15 cellular contexts compared by ENCODE assay signal in the genomic region with DNA sequence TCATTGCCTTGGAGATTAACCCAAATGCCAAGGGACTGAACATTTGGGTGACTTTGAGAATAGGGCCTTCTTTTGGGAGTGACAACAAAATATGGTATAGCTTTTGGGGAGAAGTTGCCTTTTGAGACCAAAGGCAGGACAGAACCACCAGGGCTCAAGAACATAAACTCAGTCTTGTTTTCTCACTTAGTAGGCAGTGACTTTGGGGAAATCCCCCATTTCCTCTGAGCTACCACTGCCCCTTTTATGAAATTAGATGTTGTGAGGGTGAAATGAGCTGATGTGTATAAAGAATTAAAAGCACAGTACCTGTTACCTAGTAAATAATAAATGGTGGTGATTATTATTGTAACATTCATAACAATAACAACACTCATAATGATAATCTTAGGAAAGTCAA. TPM values are rescaled to one million over a fixed set of nuclear protein-coding genes. Genes with fewer than 3 reads are reported as not detected.
A peak's percentile ranks its signal among the peaks of the same experiment; 100 is the strongest.
DNase-seq lines count a peak whose midpoint lies in the region; ATAC-seq and FAIRE-seq lines count a peak whose summit lies in the region.
"Had no signal": no experiment of that assay in that cellular context is flagged by ENCODE, and none has a peak within 500 bp of the region (broad histone marks: within the 10 kb centered on the region; RNA-seq: fewer than 3 reads in every experiment).

No MANE protein-coding gene starts in this region.

- CTCF ChIA-PET in activated CD4-positive, alpha-beta memory T cell treated with anti-CD3 and anti-CD28 coated beads for 36 hours (lab: Charles Lee) = interaction anchor here (1.2 kb wide), 1 partner anchor 132 kb away, joined by 3 read pairs; no protein-coding TSS in a partner anchor

- POLR2A ChIA-PET in activated CD4-positive, alpha-beta memory T cell treated with anti-CD3 and anti-CD28 coated beads for 36 hours (lab: Charles Lee) = no interaction called here

- intact Hi-C loops in activated CD4-positive, alpha-beta memory T cell treated with anti-CD3 and anti-CD28 coated beads for 36 hours (cut with micrococcal nuclease) = loop anchor here (5.0 kb wide), 1 partner anchor 35 kb away; a partner anchor contains a TSS

- DNase-seq in HCEC 1CT (no peak), urothelium cell line (ENCODE audit: low spot score) (no peak)
- DNase-seq in activated CD4-positive, alpha-beta memory T cell treated with anti-CD3 and anti-CD28 coated beads for 36 hours = no peak
- no peak for DNase-seq in T-helper 2 cell treated with Interferon-gamma antibody and Interleukin-4, amounts not matched to agents 5 μg/mL and 100 μg/mL, for 36 hours (ENCODE audit: low spot score)
- DNase-seq: activated naive CD4-positive, alpha-beta T cell treated with anti-CD3 and anti-CD28 coated beads, Interleukin-2, amount 10 ng/mL, durations not matched to agents 7 days and 5 days; cerebellar nuclear complex; NCI-H1417 treated with DMSO at 0.1 percent for 48 hours; NCI-H524; Right ventricle myocardium superior; upper lobe of left lung had no signal

- peak; percentile 55 for ATAC-seq in GM18498 (IDR thresholded peaks at IDR 0.05; ENCODE audit: unreplicated experiment)
- ATAC-seq in GM19043 (IDR thresholded peaks at IDR 0.05; ENCODE audit: low read depth, unreplicated experiment) = peak; percentile 32
- peak; percentile 45 for ATAC-seq in HG02938 (IDR thresholded peaks at IDR 0.05; ENCODE audit: unreplicated experiment)
- peak; percentile 47 for ATAC-seq in activated T-helper 17 cell treated with anti-CD3 and anti-CD28 coated beads, Interleukin-2, amount 50 U/mL, for 72 hours (replicated peaks)
- ATAC-seq: esophagus mucosa had no signal

- peaks cover 22% of the 10 kb centered on the region for H3K36me3 Mint-ChIP-seq in activated T-helper 17 cell treated with anti-CD3 and anti-CD28 coated beads, Interleukin-2, amount 50 U/mL, for 72 hours (ENCODE audit: low read depth)
- H3K36me3 Mint-ChIP-seq in activated CD4-positive, alpha-beta memory T cell treated with anti-CD3 and anti-CD28 coated beads for 36 hours = peaks cover 9% of the 10 kb centered on the region
- H3K36me3 Mint-ChIP-seq in T-helper 2 cell treated with Interferon-gamma antibody and Interleukin-4, amounts not matched to agents 5 μg/mL and 100 μg/mL, for 36 hours (ENCODE audit: low read depth) = peaks cover 15% of the 10 kb centered on the region

- no peaks in the 10 kb centered on the region for H3K9me3 Mint-ChIP-seq in activated T-helper 17 cell treated with anti-CD3 and anti-CD28 coated beads, Interleukin-2, amount 50 U/mL, for 72 hours
- H3K9me3 Mint-ChIP-seq in activated CD4-positive, alpha-beta memory T cell treated with anti-CD3 and anti-CD28 coated beads for 36 hours = no peaks in the 10 kb centered on the region
- no peaks in the 10 kb centered on the region for H3K9me3 Mint-ChIP-seq in T-helper 2 cell treated with Interferon-gamma antibody and Interleukin-4, amounts not matched to agents 5 μg/mL and 100 μg/mL, for 36 hours
- H3K9me3 Mint-ChIP-seq: activated naive CD4-positive, alpha-beta T cell treated with anti-CD3 and anti-CD28 coated beads, Interleukin-2, amount 10 ng/mL, durations not matched to agents 7 days and 5 days had no signal

- FAIRE-seq in urothelium cell line (lab: Jason Lieb, UNC) = no peak

- H3K27me3 Mint-ChIP-seq in activated T-helper 17 cell treated with anti-CD3 and anti-CD28 coated beads, Interleukin-2, amount 50 U/mL, for 72 hours = no peaks in the 10 kb centered on the region
- no peaks in the 10 kb centered on the region for H3K27me3 Mint-ChIP-seq in activated CD4-positive, alpha-beta memory T cell treated with anti-CD3 and anti-CD28 coated beads for 36 hours
- H3K27me3 Mint-ChIP-seq in T-helper 2 cell treated with Interferon-gamma antibody and Interleukin-4, amounts not matched to agents 5 μg/mL and 100 μg/mL, for 36 hours (ENCODE audit: low read depth) = no peaks in the 10 kb centered on the region
- H3K27me3 Mint-ChIP-seq: activated naive CD4-positive, alpha-beta T cell treated with anti-CD3 and anti-CD28 coated beads, Interleukin-2, amount 10 ng/mL, durations not matched to agents 7 days and 5 days had no signal

- peak overlapping the region; percentile 23 for H3K27ac Mint-ChIP-seq in activated T-helper 17 cell treated with anti-CD3 and anti-CD28 coated beads, Interleukin-2, amount 50 U/mL, for 72 hours
- H3K27ac Mint-ChIP-seq in activated CD4-positive, alpha-beta memory T cell treated with anti-CD3 and anti-CD28 coated beads for 36 hours = no peak overlapping the region
- no peak overlapping the region for H3K27ac Mint-ChIP-seq in T-helper 2 cell treated with Interferon-gamma antibody and Interleukin-4, amounts not matched to agents 5 μg/mL and 100 μg/mL, for 36 hours
- H3K27ac Mint-ChIP-seq: activated naive CD4-positive, alpha-beta T cell treated with anti-CD3 and anti-CD28 coated beads, Interleukin-2, amount 10 ng/mL, durations not matched to agents 7 days and 5 days had no signal

- peaks cover 12% of the 10 kb centered on the region for H3K4me1 Mint-ChIP-seq in activated T-helper 17 cell treated with anti-CD3 and anti-CD28 coated beads, Interleukin-2, amount 50 U/mL, for 72 hours
- peaks cover 38% of the 10 kb centered on the region for H3K4me1 Mint-ChIP-seq in activated CD4-positive, alpha-beta memory T cell treated with anti-CD3 and anti-CD28 coated beads for 36 hours (ENCODE audit: low read depth)
- peaks cover 38% of the 10 kb centered on the region for H3K4me1 Mint-ChIP-seq in T-helper 2 cell treated with Interferon-gamma antibody and Interleukin-4, amounts not matched to agents 5 μg/mL and 100 μg/mL, for 36 hours (ENCODE audit: low read depth)

- no peak overlapping the region for H3K4me3 Mint-ChIP-seq in activated T-helper 17 cell treated with anti-CD3 and anti-CD28 coated beads, Interleukin-2, amount 50 U/mL, for 72 hours
- no peak overlapping the region for H3K4me3 Mint-ChIP-seq in activated CD4-positive, alpha-beta memory T cell treated with anti-CD3 and anti-CD28 coated beads for 36 hours
- no peak overlapping the region for H3K4me3 Mint-ChIP-seq in T-helper 2 cell treated with Interferon-gamma antibody and Interleukin-4, amounts not matched to agents 5 μg/mL and 100 μg/mL, for 36 hours
- H3K4me3 Mint-ChIP-seq: activated naive CD4-positive, alpha-beta T cell treated with anti-CD3 and anti-CD28 coated beads, Interleukin-2, amount 10 ng/mL, durations not matched to agents 7 days and 5 days had no signal

RNA-seq across cellular contexts. Expression of a gene that starts 36.5 kb away (rescaled TPM):
- 10 to 100 TPM; 14.9 to 31.6 TPM for total RNA-seq in activated T-helper 17 cell treated with anti-CD3 and anti-CD28 coated beads, Interleukin-2, amount 50 U/mL, for 72 hours
- 10 to 100 TPM; 27.3 to 28.6 TPM for total RNA-seq in activated CD4-positive, alpha-beta memory T cell treated with anti-CD3 and anti-CD28 coated beads for 36 hours
